29 cellular contexts compared by ENCODE assay signal in genomic region chr5:5369051-5369450, GRCh38.
"Had no signal": no experiment of that assay in that cellular context is flagged by ENCODE, and none has a peak within 500 bp of the region (broad histone marks: within the 10 kb centered on the region; RNA-seq: fewer than 3 reads in every experiment).

No MANE protein-coding gene starts in this region.

- H3K9ac ChIP-seq: neural progenitor cell, parathyroid adenoma had no signal

- H3K4me3 Mint-ChIP-seq: naive thymus-derived CD8-positive, alpha-beta T cell; natural killer cell treated with Interleukin-12 subunit alpha and Interleukin-12 subunit beta and Interleukin-15 and Interleukin-18, amount 100 ng/mL, for 72 hours; stimulated activated effector memory CD8-positive, alpha-beta T cell treated with anti-CD3 and anti-CD28 coated beads, Interleukin-12 subunit alpha, Interleukin-12 subunit beta, amount 100 ng/mL, for 72 hours; stimulated activated naive B cell treated with anti-CD40 and anti-IgM and Interleukin-4, amounts not matched to agents 10 μg/mL and 1 μg/mL and 100 μg/mL, for 72 hours; stimulated activated naive CD8-positive, alpha-beta T cell treated with anti-CD3 and anti-CD28 coated beads, Interleukin-15, Interleukin-2, amounts not matched to agents 100 ng/mL and 50 ng/mL, for 24 hours; type B pancreatic cell had no signal

- H3K36me3 Mint-ChIP-seq: natural killer cell treated with Interleukin-12 subunit alpha and Interleukin-12 subunit beta and Interleukin-15 and Interleukin-18, amount 100 ng/mL, for 72 hours; neural progenitor cell; stimulated activated effector memory CD8-positive, alpha-beta T cell treated with anti-CD3 and anti-CD28 coated beads, Interleukin-12 subunit alpha, Interleukin-12 subunit beta, amount 100 ng/mL, for 72 hours; type B pancreatic cell had no signal

- DNase-seq: naive thymus-derived CD8-positive, alpha-beta T cell; occipital lobe; ovary; posterior cingulate gyrus; psoas muscle; right cardiac atrium; right lobe of liver; sigmoid colon; small intestine; stimulated activated CD4-positive, alpha-beta T cell treated with anti-CD3 and anti-CD28 coated beads, Interleukin-15, amount 100 ng/mL, for 24 hours; stimulated activated CD4-positive, alpha-beta T cell treated with anti-CD3 and anti-CD28 coated beads, Interleukin-2, amount 100 ng/mL, for 24 hours; stimulated activated CD4-positive, alpha-beta T cell treated with anti-CD3 and anti-CD28 coated beads, Interleukin-2, amount 100 ng/mL, for 48 hours; stimulated activated CD4-positive, alpha-beta T cell treated with anti-CD3 and anti-CD28 coated beads, Interleukin-4, amount 100 ng/mL, for 24 hours; stimulated activated naive B cell treated with anti-CD40 and anti-IgM and Interleukin-4, amounts not matched to agents 10 μg/mL and 1 μg/mL and 100 μg/mL, for 72 hours; stimulated activated naive CD4-positive, alpha-beta T cell treated with Interleukin-2 at 50 U/mL for 16 hours; stomach; testis; tibial artery; transverse colon; upper lobe of right lung; uterus had no signal

- H3K4me1 Mint-ChIP-seq: stimulated activated naive B cell treated with anti-CD40 and anti-IgM and Interleukin-4, amounts not matched to agents 10 μg/mL and 1 μg/mL and 100 μg/mL, for 72 hours had no signal

- H3K9me3 Mint-ChIP-seq: naive thymus-derived CD8-positive, alpha-beta T cell; natural killer cell treated with Interleukin-12 subunit alpha and Interleukin-12 subunit beta and Interleukin-15 and Interleukin-18, amount 100 ng/mL, for 72 hours; neural progenitor cell; stimulated activated effector memory CD8-positive, alpha-beta T cell treated with anti-CD3 and anti-CD28 coated beads, Interleukin-12 subunit alpha, Interleukin-12 subunit beta, amount 100 ng/mL, for 72 hours; stimulated activated naive B cell treated with anti-CD40 and anti-IgM and Interleukin-4, amounts not matched to agents 10 μg/mL and 1 μg/mL and 100 μg/mL, for 72 hours; stimulated activated naive CD8-positive, alpha-beta T cell treated with anti-CD3 and anti-CD28 coated beads, Interleukin-15, Interleukin-2, amounts not matched to agents 100 ng/mL and 50 ng/mL, for 24 hours; type B pancreatic cell had no signal

- H3K27me3 Mint-ChIP-seq: stimulated activated naive B cell treated with anti-CD40 and anti-IgM and Interleukin-4, amounts not matched to agents 10 μg/mL and 1 μg/mL and 100 μg/mL, for 72 hours; stimulated activated naive CD8-positive, alpha-beta T cell treated with anti-CD3 and anti-CD28 coated beads, Interleukin-15, Interleukin-2, amounts not matched to agents 100 ng/mL and 50 ng/mL, for 24 hours; type B pancreatic cell had no signal

- H3K27ac Mint-ChIP-seq: naive thymus-derived CD8-positive, alpha-beta T cell; natural killer cell treated with Interleukin-12 subunit alpha and Interleukin-12 subunit beta and Interleukin-15 and Interleukin-18, amount 100 ng/mL, for 72 hours; neural progenitor cell; progenitor cell of endocrine pancreas; stimulated activated effector memory CD8-positive, alpha-beta T cell treated with anti-CD3 and anti-CD28 coated beads, Interleukin-12 subunit alpha, Interleukin-12 subunit beta, amount 100 ng/mL, for 72 hours; stimulated activated naive B cell treated with anti-CD40 and anti-IgM and Interleukin-4, amounts not matched to agents 10 μg/mL and 1 μg/mL and 100 μg/mL, for 72 hours; stimulated activated naive CD8-positive, alpha-beta T cell treated with anti-CD3 and anti-CD28 coated beads, Interleukin-15, Interleukin-2, amounts not matched to agents 100 ng/mL and 50 ng/mL, for 24 hours; type B pancreatic cell had no signal

- H3K9me3 ChIP-seq: ovary, psoas muscle, right lobe of liver, sigmoid colon, stomach, suprapubic skin, testis, tibial artery, transverse colon, upper lobe of right lung, uterus had no signal

- H3K4me2 ChIP-seq: neural progenitor cell had no signal

- H3K4me1 ChIP-seq: parathyroid adenoma, psoas muscle, sigmoid colon, stomach, testis, tibial artery, upper lobe of right lung, uterus had no signal

- H3K27ac ChIP-seq: neural progenitor cell, ovary, parathyroid adenoma, psoas muscle, right lobe of liver, sigmoid colon, stomach, suprapubic skin, testis, tibial artery, transverse colon, upper lobe of right lung, uterus had no signal

- H3K36me3 ChIP-seq: neural progenitor cell, ovary, right lobe of liver, sigmoid colon, stomach, suprapubic skin, tibial artery, transverse colon, upper lobe of right lung, uterus had no signal

- H3K4me3 ChIP-seq: neural progenitor cell, ovary, psoas muscle, right lobe of liver, sigmoid colon, stomach, suprapubic skin, testis, tibial artery, transverse colon, upper lobe of right lung, uterus had no signal

- H3K27me3 ChIP-seq: neural progenitor cell, ovary, right lobe of liver, sigmoid colon, stomach, suprapubic skin, testis, tibial artery, transverse colon, upper lobe of right lung, uterus had no signal
